Comparison of ENCODE assay signal across 8 cellular contexts in the genomic region with DNA sequence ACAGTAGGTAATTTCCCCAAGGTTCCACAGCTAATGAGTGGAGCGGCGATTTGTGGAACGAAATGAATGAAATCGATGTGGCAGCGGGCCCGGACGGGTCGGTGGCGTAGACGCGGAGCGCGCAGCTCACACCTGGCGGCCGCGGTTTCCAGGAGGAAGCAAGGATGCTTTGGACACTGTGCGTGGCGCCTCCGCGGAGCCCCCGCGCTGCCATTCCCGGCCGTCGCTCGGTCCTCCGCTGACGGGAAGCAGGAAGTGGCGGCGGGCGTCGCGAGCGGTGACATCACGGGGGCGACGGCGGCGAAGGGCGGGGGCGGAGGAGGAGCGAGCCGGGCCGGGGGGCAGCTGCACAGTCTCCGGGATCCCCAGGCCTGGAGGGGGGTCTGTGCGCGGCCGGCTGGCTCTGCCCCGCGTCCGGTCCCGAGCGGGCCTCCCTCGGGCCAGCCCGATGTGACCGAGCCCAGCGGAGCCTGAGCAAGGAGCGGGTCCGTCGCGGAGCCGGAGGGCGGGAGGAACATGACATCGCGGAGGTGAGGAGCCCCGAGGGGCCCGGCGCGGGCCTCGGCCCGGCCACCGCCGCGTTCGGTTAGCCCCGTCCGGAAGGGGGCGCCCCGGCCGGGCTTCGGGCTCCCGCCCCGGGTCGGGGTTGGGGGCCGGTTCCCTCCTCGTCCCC. TPM values are rescaled to one million over a fixed set of nuclear protein-coding genes. Genes with fewer than 3 reads are reported as not detected.
DNase-seq lines count a peak whose midpoint lies in the region; ATAC-seq and TF ChIP-seq lines count a peak whose summit lies in the region.

A gene (plus strand): TSS at position 352 of the 673 bp plus-strand sequence. CDS start 165 bp downstream, at position 517.

- H3K9ac ChIP-seq in Loucy (ENCODE audit: low read depth, low read length, poor library complexity, severe bottlenecking): peak within 1 kb of the TSS; percentile 87

- peak; percentile 57 for TF ChIP-seq CTCF in Loucy (conservative IDR thresholded peaks at IDR 0.05; ENCODE audit: low read length)
- peak; percentile 69 for TF ChIP-seq CTCF in osteocyte (IDR thresholded peaks at IDR 0.05)
- TF ChIP-seq CTCF in thoracic aorta (IDR thresholded peaks at IDR 0.05): no peak

- DNase-seq in GM04504 (ENCODE audit: low read depth) (peak; percentile 48), H7 (peak; percentile 96), SKM-1 (lab: John Stamatoyannopoulos, UW; ENCODE audit: unreplicated experiment) (peak; percentile 5), glomerular visceral epithelial cell (ENCODE audit: extremely low spot score) (peak; percentile 86), osteocyte (ENCODE audit: extremely low spot score, unreplicated experiment) (peak; percentile 96), thoracic aorta (ENCODE audit: low spot score) (peak; percentile 47)

- H3K4me1 ChIP-seq in Loucy (ENCODE audit: insufficient read depth, low read length, poor library complexity, severe bottlenecking): peaks cover 34% of the 10 kb centered on the region
- H3K4me1 ChIP-seq in thoracic aorta (ENCODE audit: control insufficient read depth in 1 of 2, low read depth in 2 of 2): peaks cover 27 to 50% of the 10 kb centered on the region in 2 donors

- peak within 1 kb of the TSS; percentile 99 for H3K4me2 ChIP-seq in Loucy (ENCODE audit: low read depth, low read length, poor library complexity, severe bottlenecking)

- H3K4me3 ChIP-seq in H7 (ENCODE audit: insufficient read depth, low read depth, low read length) (peak within 1 kb of the TSS; percentile 95), Loucy (ENCODE audit: low read length, poor library complexity, severe bottlenecking) (peak within 1 kb of the TSS; percentile 94), thoracic aorta (peak within 1 kb of the TSS; percentile 90)

- no peaks in the 10 kb centered on the region for H3K9me2 ChIP-seq in Loucy (replicated peaks; ENCODE audit: low read depth, low read length)

- ATAC-seq in thoracic aorta (ENCODE audit: insufficient number of reproducible peaks, low FRiP score, low read depth): peak; percentile 79

- peak within 1 kb of the TSS; percentile 100 for H3K27ac ChIP-seq in thoracic aorta

- H3K27me3 ChIP-seq in H7 (ENCODE audit: control insufficient read depth, insufficient read depth, low read length) (no peaks in the 10 kb centered on the region), Loucy (ENCODE audit: insufficient read depth, low read length, poor library complexity, severe bottlenecking) (no peaks in the 10 kb centered on the region), thoracic aorta (replicated peaks; ENCODE audit: insufficient read depth) (no peaks in the 10 kb centered on the region)

- peaks cover 7% of the 10 kb centered on the region for H3K36me3 Mint-ChIP-seq in activated naive CD4-positive, alpha-beta T cell treated with anti-CD3 and anti-CD28 coated beads, Interleukin-2, amount 50 U/mL, for 24 hours
- no peaks in the 10 kb centered on the region for H3K36me3 Mint-ChIP-seq in osteocyte (ENCODE audit: unreplicated experiment)

- peak within 1 kb of the TSS; percentile 91 for H2AFZ ChIP-seq in Loucy (ENCODE audit: low read length)

- H3K9me3 ChIP-seq in Loucy (ENCODE audit: insufficient read depth, low read depth, low read length) (no peaks in the 10 kb centered on the region), thoracic aorta (no peaks in the 10 kb centered on the region)

- H3K9me3 Mint-ChIP-seq in activated naive CD4-positive, alpha-beta T cell treated with anti-CD3 and anti-CD28 coated beads, Interleukin-2, amount 50 U/mL, for 24 hours: no peaks in the 10 kb centered on the region
- H3K9me3 Mint-ChIP-seq in osteocyte (ENCODE audit: unreplicated experiment): no peaks in the 10 kb centered on the region

- H3K4me1 Mint-ChIP-seq in activated naive CD4-positive, alpha-beta T cell treated with anti-CD3 and anti-CD28 coated beads, Interleukin-2, amount 50 U/mL, for 24 hours: peaks cover 41% of the 10 kb centered on the region
- H3K4me1 Mint-ChIP-seq in osteocyte (ENCODE audit: unreplicated experiment): peaks cover 33% of the 10 kb centered on the region

- H3K27me3 Mint-ChIP-seq in activated naive CD4-positive, alpha-beta T cell treated with anti-CD3 and anti-CD28 coated beads, Interleukin-2, amount 50 U/mL, for 24 hours: no peaks in the 10 kb centered on the region
- H3K27me3 Mint-ChIP-seq in osteocyte (ENCODE audit: unreplicated experiment): peaks cover 7% of the 10 kb centered on the region

- peak within 1 kb of the TSS; percentile 99 for H3K27ac Mint-ChIP-seq in activated naive CD4-positive, alpha-beta T cell treated with anti-CD3 and anti-CD28 coated beads, Interleukin-2, amount 50 U/mL, for 24 hours
- peak within 1 kb of the TSS; percentile 97 for H3K27ac Mint-ChIP-seq in osteocyte (ENCODE audit: unreplicated experiment)

- H4K20me1 ChIP-seq in Loucy (ENCODE audit: insufficient read depth, low read length, poor library complexity, severe bottlenecking): peaks cover 41% of the 10 kb centered on the region

- H3K79me2 ChIP-seq in Loucy (ENCODE audit: insufficient read depth, low read length): peaks cover 53% of the 10 kb centered on the region

- H3F3A ChIP-seq in Loucy (ENCODE audit: low read depth): no peaks in the 10 kb centered on the region

- H3K36me3 ChIP-seq in H7 (replicated peaks; ENCODE audit: control insufficient read depth, insufficient read depth, low read length): no peaks in the 10 kb centered on the region
- no peaks in the 10 kb centered on the region for H3K36me3 ChIP-seq in Loucy (ENCODE audit: insufficient read depth, low read length)
- no peaks in the 10 kb centered on the region for H3K36me3 ChIP-seq in thoracic aorta

- H3K4me3 Mint-ChIP-seq in activated naive CD4-positive, alpha-beta T cell treated with anti-CD3 and anti-CD28 coated beads, Interleukin-2, amount 50 U/mL, for 24 hours: peak within 1 kb of the TSS; percentile 96
- peak within 1 kb of the TSS; percentile 89 for H3K4me3 Mint-ChIP-seq in osteocyte (ENCODE audit: unreplicated experiment)

RNA-seq across cellular contexts. Expression of the gene that starts here (rescaled TPM):
- total RNA-seq in H7 (2014; rRNA removed; shearing (Covaris generic)): 53.4 and 73.0 TPM in 2 replicates
- total RNA-seq in osteocyte (102 and 107 TPM in 2 replicates), thoracic aorta (100 to 1,000 TPM in 1 of 2 donors, 10 to 100 TPM in 1; 98.6 to 126 TPM)

Comparison
In these comparisons a context has a peak if more than half of its experiments do, and no peak if none do; other contexts are left out.
1. Peak in every context shown above with its lines: DNase-seq, ATAC-seq, H3K4me3 ChIP-seq and H3K27ac ChIP-seq.
2. DNase-seq: peak in every context shown above with its lines; median percentile 96 in H7; 96 in osteocyte; 86 in glomerular visceral epithelial cell; 48 in GM04504; 47 in thoracic aorta; 5 in SKM-1.